In the genomic region with DNA sequence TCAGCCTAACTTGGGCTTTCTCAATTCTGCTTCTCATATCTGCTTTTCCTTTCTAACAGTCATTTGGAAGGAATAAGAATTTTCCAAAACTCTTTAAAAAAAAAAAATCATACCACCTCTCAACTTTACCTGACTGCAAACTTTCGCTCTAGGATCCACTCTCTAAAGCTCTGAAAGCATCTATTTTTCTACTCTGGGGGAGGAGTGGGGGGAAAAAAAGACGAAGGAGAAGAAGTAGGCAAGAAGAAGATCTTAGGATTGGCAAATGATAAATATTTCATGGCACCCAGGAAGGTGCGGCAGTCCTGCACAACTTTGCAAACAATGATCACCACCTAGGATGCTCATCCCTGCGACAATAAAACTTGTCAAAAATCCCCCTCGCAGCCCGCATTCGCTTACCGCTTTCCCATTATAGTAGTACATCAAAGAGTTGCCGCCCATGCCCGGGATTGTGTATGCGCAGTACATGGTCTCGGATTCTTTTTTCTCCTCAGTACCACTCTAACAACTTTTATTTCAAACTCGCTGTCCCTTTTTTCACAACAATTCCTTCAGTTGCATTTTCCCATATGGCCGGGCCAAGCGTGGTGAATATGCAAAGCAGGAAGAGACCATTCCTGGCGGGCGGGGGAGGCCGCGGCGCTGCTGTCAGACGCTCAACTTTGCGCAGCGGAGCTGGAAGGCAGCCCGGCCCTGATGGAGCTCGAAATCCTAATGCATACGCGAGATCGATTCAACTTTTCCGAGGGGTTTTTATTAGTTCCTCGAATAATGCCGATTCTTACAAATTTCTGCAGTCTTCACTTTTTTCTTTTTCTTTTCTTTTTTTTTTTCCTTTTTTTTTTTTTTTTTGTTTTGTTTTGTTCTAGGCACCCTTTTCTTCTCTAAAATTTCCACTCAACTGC, we compare ENCODE assay signal across 1 cellular context.
TF ChIP-seq lines count a peak whose summit lies in the region.

No MANE protein-coding gene starts in this region.

TF ChIP-seq in K562, 482 proteins besides CTCF, POLR2A, EP300 and RAD21 (continued from another document):
- TF ChIP-seq, protein P1, sequence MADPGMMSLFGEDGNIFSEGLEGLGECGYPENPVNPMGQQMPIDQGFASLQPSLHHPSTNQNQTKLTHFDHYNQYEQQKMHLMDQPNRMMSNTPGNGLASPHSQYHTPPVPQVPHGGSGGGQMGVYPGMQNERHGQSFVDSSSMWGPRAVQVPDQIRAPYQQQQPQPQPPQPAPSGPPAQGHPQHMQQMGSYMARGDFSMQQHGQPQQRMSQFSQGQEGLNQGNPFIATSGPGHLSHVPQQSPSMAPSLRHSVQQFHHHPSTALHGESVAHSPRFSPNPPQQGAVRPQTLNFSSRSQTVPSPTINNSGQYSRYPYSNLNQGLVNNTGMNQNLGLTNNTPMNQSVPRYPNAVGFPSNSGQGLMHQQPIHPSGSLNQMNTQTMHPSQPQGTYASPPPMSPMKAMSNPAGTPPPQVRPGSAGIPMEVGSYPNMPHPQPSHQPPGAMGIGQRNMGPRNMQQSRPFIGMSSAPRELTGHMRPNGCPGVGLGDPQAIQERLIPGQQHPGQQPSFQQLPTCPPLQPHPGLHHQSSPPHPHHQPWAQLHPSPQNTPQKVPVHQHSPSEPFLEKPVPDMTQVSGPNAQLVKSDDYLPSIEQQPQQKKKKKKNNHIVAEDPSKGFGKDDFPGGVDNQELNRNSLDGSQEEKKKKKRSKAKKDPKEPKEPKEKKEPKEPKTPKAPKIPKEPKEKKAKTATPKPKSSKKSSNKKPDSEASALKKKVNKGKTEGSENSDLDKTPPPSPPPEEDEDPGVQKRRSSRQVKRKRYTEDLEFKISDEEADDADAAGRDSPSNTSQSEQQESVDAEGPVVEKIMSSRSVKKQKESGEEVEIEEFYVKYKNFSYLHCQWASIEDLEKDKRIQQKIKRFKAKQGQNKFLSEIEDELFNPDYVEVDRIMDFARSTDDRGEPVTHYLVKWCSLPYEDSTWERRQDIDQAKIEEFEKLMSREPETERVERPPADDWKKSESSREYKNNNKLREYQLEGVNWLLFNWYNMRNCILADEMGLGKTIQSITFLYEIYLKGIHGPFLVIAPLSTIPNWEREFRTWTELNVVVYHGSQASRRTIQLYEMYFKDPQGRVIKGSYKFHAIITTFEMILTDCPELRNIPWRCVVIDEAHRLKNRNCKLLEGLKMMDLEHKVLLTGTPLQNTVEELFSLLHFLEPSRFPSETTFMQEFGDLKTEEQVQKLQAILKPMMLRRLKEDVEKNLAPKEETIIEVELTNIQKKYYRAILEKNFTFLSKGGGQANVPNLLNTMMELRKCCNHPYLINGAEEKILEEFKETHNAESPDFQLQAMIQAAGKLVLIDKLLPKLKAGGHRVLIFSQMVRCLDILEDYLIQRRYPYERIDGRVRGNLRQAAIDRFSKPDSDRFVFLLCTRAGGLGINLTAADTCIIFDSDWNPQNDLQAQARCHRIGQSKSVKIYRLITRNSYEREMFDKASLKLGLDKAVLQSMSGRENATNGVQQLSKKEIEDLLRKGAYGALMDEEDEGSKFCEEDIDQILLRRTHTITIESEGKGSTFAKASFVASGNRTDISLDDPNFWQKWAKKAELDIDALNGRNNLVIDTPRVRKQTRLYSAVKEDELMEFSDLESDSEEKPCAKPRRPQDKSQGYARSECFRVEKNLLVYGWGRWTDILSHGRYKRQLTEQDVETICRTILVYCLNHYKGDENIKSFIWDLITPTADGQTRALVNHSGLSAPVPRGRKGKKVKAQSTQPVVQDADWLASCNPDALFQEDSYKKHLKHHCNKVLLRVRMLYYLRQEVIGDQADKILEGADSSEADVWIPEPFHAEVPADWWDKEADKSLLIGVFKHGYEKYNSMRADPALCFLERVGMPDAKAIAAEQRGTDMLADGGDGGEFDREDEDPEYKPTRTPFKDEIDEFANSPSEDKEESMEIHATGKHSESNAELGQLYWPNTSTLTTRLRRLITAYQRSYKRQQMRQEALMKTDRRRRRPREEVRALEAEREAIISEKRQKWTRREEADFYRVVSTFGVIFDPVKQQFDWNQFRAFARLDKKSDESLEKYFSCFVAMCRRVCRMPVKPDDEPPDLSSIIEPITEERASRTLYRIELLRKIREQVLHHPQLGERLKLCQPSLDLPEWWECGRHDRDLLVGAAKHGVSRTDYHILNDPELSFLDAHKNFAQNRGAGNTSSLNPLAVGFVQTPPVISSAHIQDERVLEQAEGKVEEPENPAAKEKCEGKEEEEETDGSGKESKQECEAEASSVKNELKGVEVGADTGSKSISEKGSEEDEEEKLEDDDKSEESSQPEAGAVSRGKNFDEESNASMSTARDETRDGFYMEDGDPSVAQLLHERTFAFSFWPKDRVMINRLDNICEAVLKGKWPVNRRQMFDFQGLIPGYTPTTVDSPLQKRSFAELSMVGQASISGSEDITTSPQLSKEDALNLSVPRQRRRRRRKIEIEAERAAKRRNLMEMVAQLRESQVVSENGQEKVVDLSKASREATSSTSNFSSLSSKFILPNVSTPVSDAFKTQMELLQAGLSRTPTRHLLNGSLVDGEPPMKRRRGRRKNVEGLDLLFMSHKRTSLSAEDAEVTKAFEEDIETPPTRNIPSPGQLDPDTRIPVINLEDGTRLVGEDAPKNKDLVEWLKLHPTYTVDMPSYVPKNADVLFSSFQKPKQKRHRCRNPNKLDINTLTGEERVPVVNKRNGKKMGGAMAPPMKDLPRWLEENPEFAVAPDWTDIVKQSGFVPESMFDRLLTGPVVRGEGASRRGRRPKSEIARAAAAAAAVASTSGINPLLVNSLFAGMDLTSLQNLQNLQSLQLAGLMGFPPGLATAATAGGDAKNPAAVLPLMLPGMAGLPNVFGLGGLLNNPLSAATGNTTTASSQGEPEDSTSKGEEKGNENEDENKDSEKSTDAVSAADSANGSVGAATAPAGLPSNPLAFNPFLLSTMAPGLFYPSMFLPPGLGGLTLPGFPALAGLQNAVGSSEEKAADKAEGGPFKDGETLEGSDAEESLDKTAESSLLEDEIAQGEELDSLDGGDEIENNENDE (IDR thresholded peaks at IDR 0.05; ENCODE audit: low read depth, low read length): no peak
- no peak for TF ChIP-seq TRIM24 (IDR thresholded peaks at IDR 0.05)
- TF ChIP-seq, protein P2, sequence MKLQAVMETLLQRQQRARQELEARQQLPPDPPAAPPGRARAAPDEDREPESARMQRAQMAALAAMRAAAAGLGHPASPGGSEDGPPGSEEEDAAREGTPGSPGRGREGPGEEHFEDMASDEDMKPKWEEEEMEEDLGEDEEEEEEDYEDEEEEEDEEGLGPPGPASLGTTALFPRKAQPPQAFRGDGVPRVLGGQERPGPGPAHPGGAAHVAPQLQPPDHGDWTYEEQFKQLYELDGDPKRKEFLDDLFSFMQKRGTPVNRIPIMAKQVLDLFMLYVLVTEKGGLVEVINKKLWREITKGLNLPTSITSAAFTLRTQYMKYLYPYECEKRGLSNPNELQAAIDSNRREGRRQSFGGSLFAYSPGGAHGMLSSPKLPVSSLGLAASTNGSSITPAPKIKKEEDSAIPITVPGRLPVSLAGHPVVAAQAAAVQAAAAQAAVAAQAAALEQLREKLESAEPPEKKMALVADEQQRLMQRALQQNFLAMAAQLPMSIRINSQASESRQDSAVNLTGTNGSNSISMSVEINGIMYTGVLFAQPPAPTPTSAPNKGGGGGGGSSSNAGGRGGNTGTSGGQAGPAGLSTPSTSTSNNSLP (IDR thresholded peaks at IDR 0.05; ENCODE audit: borderline replicate concordance, low read depth, low read length): no peak
- TF ChIP-seq TAL1 (IDR thresholded peaks at IDR 0.05): no peak
- peak; percentile 37; the same call in 1 of the 2 replicates for TF ChIP-seq ZNF316 (IDR thresholded peaks at IDR 0.05)
- no peak for TF ChIP-seq PRMT5 (CRISPR knock-in tag; IDR thresholded peaks at IDR 0.05)
- TF ChIP-seq ARHGAP35 (IDR thresholded peaks at IDR 0.05; ENCODE audit: partially characterized antibody): no peak
- TF ChIP-seq, protein P3, sequence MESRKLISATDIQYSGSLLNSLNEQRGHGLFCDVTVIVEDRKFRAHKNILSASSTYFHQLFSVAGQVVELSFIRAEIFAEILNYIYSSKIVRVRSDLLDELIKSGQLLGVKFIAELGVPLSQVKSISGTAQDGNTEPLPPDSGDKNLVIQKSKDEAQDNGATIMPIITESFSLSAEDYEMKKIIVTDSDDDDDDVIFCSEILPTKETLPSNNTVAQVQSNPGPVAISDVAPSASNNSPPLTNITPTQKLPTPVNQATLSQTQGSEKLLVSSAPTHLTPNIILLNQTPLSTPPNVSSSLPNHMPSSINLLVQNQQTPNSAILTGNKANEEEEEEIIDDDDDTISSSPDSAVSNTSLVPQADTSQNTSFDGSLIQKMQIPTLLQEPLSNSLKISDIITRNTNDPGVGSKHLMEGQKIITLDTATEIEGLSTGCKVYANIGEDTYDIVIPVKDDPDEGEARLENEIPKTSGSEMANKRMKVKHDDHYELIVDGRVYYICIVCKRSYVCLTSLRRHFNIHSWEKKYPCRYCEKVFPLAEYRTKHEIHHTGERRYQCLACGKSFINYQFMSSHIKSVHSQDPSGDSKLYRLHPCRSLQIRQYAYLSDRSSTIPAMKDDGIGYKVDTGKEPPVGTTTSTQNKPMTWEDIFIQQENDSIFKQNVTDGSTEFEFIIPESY (CRISPR knock-in tag; IDR thresholded peaks at IDR 0.05): peak; percentile 98
- TF ChIP-seq ZNF644 (tag; IDR thresholded peaks at IDR 0.05; ENCODE audit: low read depth): no peak
